Comparison of ENCODE assay signal across 10 cellular contexts in genomic region chr11:58024601-58025091, GRCh38. TPM values are rescaled to one million over a fixed set of nuclear protein-coding genes. Genes with fewer than 3 reads are reported as not detected.
A peak's percentile ranks its signal among the peaks of the same experiment; 100 is the strongest.
DNase-seq lines count a peak whose midpoint lies in the region; ATAC-seq, FAIRE-seq and TF ChIP-seq lines count a peak whose summit lies in the region.
"Had no signal": no experiment of that assay in that cellular context is flagged by ENCODE, and none has a peak within 500 bp of the region (broad histone marks: within the 10 kb centered on the region; RNA-seq: fewer than 3 reads in every experiment).

No MANE protein-coding gene starts in this region.

- H3K4me3 ChIP-seq in cardiac fibroblast (replicated peaks in 1 of 2; ENCODE audit: low read depth in 2 of 2, low read length in 2 of 2) (no peak overlapping the region), skeletal muscle satellite cell (ENCODE audit: low read length) (no peak overlapping the region)

- no peak for TF ChIP-seq CTCF in cardiac fibroblast (IDR thresholded peaks at IDR 0.05; ENCODE audit: low read depth, low read length)

- DNase-seq in H54 (ENCODE audit: insufficient read length, low spot score), result peak; percentile 12
- DNase-seq in cardiac fibroblast (ENCODE audit: low read depth in 2 of 2), result peak; percentile 45 to 61
- DNase-seq in iris pigment epithelial cell (ENCODE audit: low read depth), result peak; percentile 23
- DNase-seq in SKM-1 (lab: John Stamatoyannopoulos, UW; ENCODE audit: unreplicated experiment), result no peak
- DNase-seq in KBM-7, result no peak
- DNase-seq: RPMI8226 had no signal

- H3K4me1 ChIP-seq in skeletal muscle satellite cell (ENCODE audit: control insufficient read depth, insufficient read depth, low read length), result peaks cover 34% of the 10 kb centered on the region

- no peaks in the 10 kb centered on the region for H3K36me3 ChIP-seq in skeletal muscle satellite cell (ENCODE audit: insufficient read depth, low read length)

- no peak for TF ChIP-seq POLR2A in H54 (IDR thresholded peaks at IDR 0.05; ENCODE audit: low read depth, low read length)

- H3K27me3 ChIP-seq in skeletal muscle satellite cell (ENCODE audit: control insufficient read depth, insufficient read depth, low read length), result no peaks in the 10 kb centered on the region

- in situ Hi-C loops in KBM-7 (cut with MboI; ENCODE audit: low pct_unique_long_range_greater_than_20kb, low sequenced_read_pairs), result no loop called here

- peak overlapping the region; percentile 37 for H3K4me2 ChIP-seq in skeletal muscle satellite cell (ENCODE audit: low read length)

- peak overlapping the region; percentile 46 for H3K9ac ChIP-seq in skeletal muscle satellite cell (ENCODE audit: low read depth, low read length)

- no peak for ATAC-seq in HG02623 (IDR thresholded peaks at IDR 0.05; ENCODE audit: unreplicated experiment)
- no peak for ATAC-seq in GM21786 (IDR thresholded peaks at IDR 0.05; ENCODE audit: unreplicated experiment)

- no peak for FAIRE-seq in H54 (lab: Jason Lieb, UNC)

- no peaks in the 10 kb centered on the region for H3K9me3 ChIP-seq in skeletal muscle satellite cell (replicated peaks; ENCODE audit: low read length)

RNA-seq across cellular contexts. Expression of gene OR9Q1, which starts 1.0 kb away (rescaled TPM):
- total RNA-seq in skeletal muscle satellite cell (2012; rRNA removed), result not detected in 2 replicates
- total RNA-seq: temporal lobe had no signal

RNA-seq across cellular contexts. Expression of gene OR6Q1, which starts 6.1 kb away (rescaled TPM):
- total RNA-seq in skeletal muscle satellite cell (2012; rRNA removed), result not detected in 2 replicates
- total RNA-seq: temporal lobe had no signal

Comparison
In these comparisons a context has a peak if more than half of its experiments do, and no peak if none do; other contexts are left out.
1. DNase-seq: peak in H54 (single experiment), cardiac fibroblast (2 of 2) and iris pigment epithelial cell (single experiment); none in SKM-1 (single experiment) and KBM-7 (single experiment).